Comparison of ENCODE assay signal across 5 cellular contexts in the genomic region with DNA sequence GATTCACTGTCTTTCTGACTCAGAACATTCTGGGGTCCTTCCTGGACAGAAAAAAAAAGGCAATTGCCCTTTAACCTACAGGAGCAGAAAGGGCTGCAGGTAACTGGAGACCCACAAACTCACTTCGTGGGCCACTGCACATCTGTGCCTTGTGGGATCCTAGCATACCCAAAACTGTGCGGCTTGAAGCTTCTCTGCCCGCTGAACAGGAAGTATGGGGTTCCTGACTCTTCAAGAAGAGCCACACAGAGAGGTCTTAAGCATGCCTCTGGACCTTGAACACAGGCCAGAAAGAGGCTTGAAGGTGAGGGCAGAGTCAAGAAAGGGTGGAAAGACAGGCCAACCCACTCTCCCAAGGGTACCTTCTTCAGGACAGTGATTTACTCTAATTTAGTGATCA.
DNase-seq lines count a peak whose midpoint lies in the region; ATAC-seq and TF ChIP-seq lines count a peak whose summit lies in the region.
"Not testable (repeated sequence)": the region's sequence is repeated elsewhere in the genome, so short reads cannot be mapped to it uniquely, and the experiment has no call there.

No MANE protein-coding gene starts in this region.

- not testable (repeated sequence) for ATAC-seq in CD4-positive, alpha-beta T cell (ENCODE audit: poor library complexity); naive thymus-derived CD4-positive, alpha-beta T cell
- ATAC-seq in DND-41 (ENCODE audit: insufficient read depth, low read depth) (peak; percentile 55; the same call in 2 of the 3 replicates), T-cell (replicated peaks in 1 of 4) (peak in 1 of 4 experiments; percentile 35)

- H3K27me3 ChIP-seq in CD4-positive, alpha-beta T cell (ENCODE audit: control insufficient read depth, insufficient read depth, low read length); DND-41 (ENCODE audit: insufficient read depth, low read length, poor library complexity); naive thymus-derived CD4-positive, alpha-beta T cell (ENCODE audit: control insufficient read depth in 2 of 2, insufficient read depth in 2 of 2, low read length in 2 of 2): not testable (repeated sequence)

- not testable (repeated sequence) for H3K27me3 Mint-ChIP-seq in CD4-positive, alpha-beta T cell; T-cell; activated naive CD4-positive, alpha-beta T cell treated with anti-CD3 and anti-CD28 coated beads, Interleukin-2, amount 50 U/mL, for 24 hours; naive thymus-derived CD4-positive, alpha-beta T cell

- CTCF ChIA-PET in CD4-positive, alpha-beta T cell (lab: Charles Lee); T-cell (lab: Charles Lee); naive thymus-derived CD4-positive, alpha-beta T cell (lab: Charles Lee): not testable (repeated sequence)

- POLR2A ChIA-PET in CD4-positive, alpha-beta T cell (lab: Charles Lee); T-cell (lab: Charles Lee); naive thymus-derived CD4-positive, alpha-beta T cell (lab: Charles Lee): not testable (repeated sequence)

- not testable (repeated sequence) for H3K4me3 ChIP-seq in DND-41 (ENCODE audit: low read depth in 1 of 2, low read length in 2 of 2); naive thymus-derived CD4-positive, alpha-beta T cell (ENCODE audit: low read length)

- not testable (repeated sequence) for TF ChIP-seq CTCF in CD4-positive, alpha-beta T cell (IDR thresholded peaks at IDR 0.05); DND-41 (IDR thresholded peaks at IDR 0.05; ENCODE audit: borderline replicate concordance, extremely low read depth, low read length, poor library complexity, severe bottlenecking)

- not testable (repeated sequence) for H3K4me1 ChIP-seq in DND-41 (ENCODE audit: insufficient read depth, low read length); naive thymus-derived CD4-positive, alpha-beta T cell (ENCODE audit: control insufficient read depth in 2 of 2, insufficient read depth in 2 of 2, low read length in 2 of 2)

- H3K4me1 Mint-ChIP-seq in CD4-positive, alpha-beta T cell (ENCODE audit: low read depth); T-cell; activated naive CD4-positive, alpha-beta T cell treated with anti-CD3 and anti-CD28 coated beads, Interleukin-2, amount 50 U/mL, for 24 hours; naive thymus-derived CD4-positive, alpha-beta T cell: not testable (repeated sequence)

- H4K20me1 ChIP-seq in DND-41 (ENCODE audit: insufficient read depth, low read length) = not testable (repeated sequence)

- intact Hi-C loops in CD4-positive, alpha-beta T cell (cut with DNase I, micrococcal nuclease); naive thymus-derived CD4-positive, alpha-beta T cell (cut with micrococcal nuclease): not testable (repeated sequence)

- not testable (repeated sequence) for H3K9me3 ChIP-seq in CD4-positive, alpha-beta T cell (ENCODE audit: control insufficient read depth, low read length); DND-41 (ENCODE audit: insufficient read depth, low read length, severe bottlenecking); naive thymus-derived CD4-positive, alpha-beta T cell (ENCODE audit: control insufficient read depth in 2 of 3, low read length in 3 of 3)

- H2AFZ ChIP-seq in DND-41 (ENCODE audit: low read depth, low read length) = not testable (repeated sequence)

- H3K9me3 Mint-ChIP-seq in CD4-positive, alpha-beta T cell; T-cell; activated naive CD4-positive, alpha-beta T cell treated with anti-CD3 and anti-CD28 coated beads, Interleukin-2, amount 50 U/mL, for 24 hours; naive thymus-derived CD4-positive, alpha-beta T cell: not testable (repeated sequence)

- not testable (repeated sequence) for H3K9ac ChIP-seq in DND-41 (ENCODE audit: low read depth, low read length)

- H3K36me3 ChIP-seq in DND-41 (ENCODE audit: insufficient read depth, low read length); naive thymus-derived CD4-positive, alpha-beta T cell (ENCODE audit: control insufficient read depth in 2 of 3, insufficient read depth in 3 of 3, low read length in 3 of 3): not testable (repeated sequence)

- not testable (repeated sequence) for H3K79me2 ChIP-seq in DND-41 (ENCODE audit: insufficient read depth, low read length)

- not testable (repeated sequence) for DNase-seq in CD4-positive, alpha-beta T cell; DND-41; T-cell; naive thymus-derived CD4-positive, alpha-beta T cell

- H3K27ac Mint-ChIP-seq in CD4-positive, alpha-beta T cell = peak overlapping the region; percentile 47
- peak overlapping the region; percentile 70 to 71 for H3K27ac Mint-ChIP-seq in T-cell
- peak overlapping the region; percentile 77 for H3K27ac Mint-ChIP-seq in activated naive CD4-positive, alpha-beta T cell treated with anti-CD3 and anti-CD28 coated beads, Interleukin-2, amount 50 U/mL, for 24 hours
- H3K27ac Mint-ChIP-seq in naive thymus-derived CD4-positive, alpha-beta T cell = peak overlapping the region in 5 of 9 donors; percentile 62 to 86 (median 67)

- H3K4me3 Mint-ChIP-seq in CD4-positive, alpha-beta T cell; T-cell; activated naive CD4-positive, alpha-beta T cell treated with anti-CD3 and anti-CD28 coated beads, Interleukin-2, amount 50 U/mL, for 24 hours: not testable (repeated sequence)
- H3K4me3 Mint-ChIP-seq in naive thymus-derived CD4-positive, alpha-beta T cell = peak overlapping the region in 6 of 10 donors; percentile 43 to 66 (median 52)

- not testable (repeated sequence) for H3K27ac ChIP-seq in CD4-positive, alpha-beta T cell (ENCODE audit: low read depth, low read length); DND-41 (ENCODE audit: low read length); naive thymus-derived CD4-positive, alpha-beta T cell (ENCODE audit: low read depth, low read length)

- not testable (repeated sequence) for H3K36me3 Mint-ChIP-seq in CD4-positive, alpha-beta T cell (ENCODE audit: low read depth); T-cell; activated naive CD4-positive, alpha-beta T cell treated with anti-CD3 and anti-CD28 coated beads, Interleukin-2, amount 50 U/mL, for 24 hours; naive thymus-derived CD4-positive, alpha-beta T cell

- H3K4me2 ChIP-seq in DND-41 (ENCODE audit: insufficient read depth, low read length) = not testable (repeated sequence)
